In genomic region chr5:65121880-65122436, GRCh38 we compare ENCODE assay signal across 1 cellular context.
TF ChIP-seq lines count a peak whose summit lies in the region.

No MANE protein-coding gene starts in this region.

TF ChIP-seq in K562, 482 proteins besides CTCF, POLR2A, EP300 and RAD21 (continued from another document and continues in another):
- TF ChIP-seq SIX5 (IDR thresholded peaks at IDR 0.05; ENCODE audit: borderline replicate concordance in 1 of 2, insufficient read depth in 1 of 2, low read depth in 1 of 2, low read length in 2 of 2) (no peak), SLC30A9 (CRISPR knock-in tag; IDR thresholded peaks at IDR 0.05) (no peak), TCF7L2 (IDR thresholded peaks at IDR 0.05; ENCODE audit: low read depth, low read length) (no peak), E4F1 (CRISPR knock-in tag; IDR thresholded peaks at IDR 0.05; ENCODE audit: borderline replicate concordance) (no peak), CREB1 (IDR thresholded peaks at IDR 0.05) (no peak), CREB1 (CRISPR knock-in tag; IDR thresholded peaks at IDR 0.05) (peak; percentile 70; the same call in 1 of the 2 replicates), MCM7 (IDR thresholded peaks at IDR 0.05) (no peak), ZC3H8 (IDR thresholded peaks at IDR 0.05) (no peak), ZNF717 (CRISPR knock-in tag; IDR thresholded peaks at IDR 0.05) (no peak), PREB (CRISPR knock-in tag; IDR thresholded peaks at IDR 0.05) (no peak), RHOXF2B (CRISPR knock-in tag; conservative IDR thresholded peaks at IDR 0.05) (no peak), CHCHD3 (CRISPR knock-in tag; IDR thresholded peaks at IDR 0.05) (no peak), ZNF57 (CRISPR knock-in tag; IDR thresholded peaks at IDR 0.05) (no peak), SRSF1 (IDR thresholded peaks at IDR 0.05; ENCODE audit: low read depth, low read length) (no peak), ZNF239 (CRISPR knock-in tag; IDR thresholded peaks at IDR 0.05) (no peak), ZNF592 (IDR thresholded peaks at IDR 0.05) (peak; percentile 89), TRIM28 (IDR thresholded peaks at IDR 0.05) (no peak), SMARCC2 (IDR thresholded peaks at IDR 0.05; ENCODE audit: low read depth) (no peak), ELK1 (CRISPR knock-in tag; IDR thresholded peaks at IDR 0.05) (no peak), TCF3 (CRISPR knock-in tag; IDR thresholded peaks at IDR 0.05) (peak; percentile 61), SMAD3 (CRISPR knock-in tag; conservative IDR thresholded peaks at IDR 0.05) (0 out of 2 replicates have a peak, but pooled peaks have one; percentile 32), IRF1 (CRISPR knock-in tag; IDR thresholded peaks at IDR 0.05; ENCODE audit: borderline replicate concordance) (no peak), ZNF174 (CRISPR knock-in tag; IDR thresholded peaks at IDR 0.05) (no peak), ZNF696 (CRISPR knock-in tag; conservative IDR thresholded peaks at IDR 0.05) (no peak), HNRNPH1 (optimal IDR thresholded peaks at IDR 0.05; ENCODE audit: low read depth, low read length) (no peak), ZNF512 (tag; IDR thresholded peaks at IDR 0.05) (no peak), SIN3B (IDR thresholded peaks at IDR 0.05; ENCODE audit: low read depth) (no peak), SRSF9 (IDR thresholded peaks at IDR 0.05; ENCODE audit: borderline replicate concordance, low read depth, low read length) (no peak), MCM3 (IDR thresholded peaks at IDR 0.05) (no peak), ARID3B (CRISPR knock-in tag; IDR thresholded peaks at IDR 0.05; ENCODE audit: borderline replicate concordance) (no peak), ILF3 (IDR thresholded peaks at IDR 0.05; ENCODE audit: borderline replicate concordance) (no peak), FOXK1 (CRISPR knock-in tag; IDR thresholded peaks at IDR 0.05; ENCODE audit: borderline replicate concordance) (peak; percentile 86), SMAD2 (IDR thresholded peaks at IDR 0.05; ENCODE audit: low read depth, low read length) (no peak), ZNF431 (CRISPR knock-in tag; IDR thresholded peaks at IDR 0.05) (peak; percentile 76; the same call in 1 of the 2 replicates), ZNF165 (CRISPR knock-in tag; IDR thresholded peaks at IDR 0.05; ENCODE audit: borderline replicate concordance) (no peak), POLR3A (IDR thresholded peaks at IDR 0.05; ENCODE audit: borderline replicate concordance, extremely low read depth, insufficient read depth, insufficient read length) (no peak), ZKSCAN1 (IDR thresholded peaks at IDR 0.05; ENCODE audit: low read depth, low read length) (no peak), HSF4 (CRISPR knock-in tag; IDR thresholded peaks at IDR 0.05; ENCODE audit: borderline replicate concordance) (no peak), NR3C1 (CRISPR knock-in tag; IDR thresholded peaks at IDR 0.05) (no peak), ZBTB8A (IDR thresholded peaks at IDR 0.05; ENCODE audit: partially characterized antibody) (no peak), TFAP4 (CRISPR knock-in tag; IDR thresholded peaks at IDR 0.05; ENCODE audit: borderline replicate concordance) (peak; percentile 68; the same call in 1 of the 2 replicates), SAFB2 (IDR thresholded peaks at IDR 0.05; ENCODE audit: borderline replicate concordance, low read depth, low read length, severe bottlenecking) (no peak), ZNF561 (CRISPR knock-in tag; conservative IDR thresholded peaks at IDR 0.05) (no peak), ZNF444 (CRISPR knock-in tag; IDR thresholded peaks at IDR 0.05) (no peak), KAT2B (IDR thresholded peaks at IDR 0.05; ENCODE audit: low read depth, low read length) (no peak), ZNF589 (CRISPR knock-in tag; IDR thresholded peaks at IDR 0.05; ENCODE audit: low read depth) (peak; percentile 94), ZNF253 (CRISPR knock-in tag; conservative IDR thresholded peaks at IDR 0.05) (no peak), ZNF436 (CRISPR knock-in tag; IDR thresholded peaks at IDR 0.05) (no peak), RAD51 (IDR thresholded peaks at IDR 0.05; ENCODE audit: borderline replicate concordance, low read depth) (no peak), XRCC4 (IDR thresholded peaks at IDR 0.05; ENCODE audit: extremely low read depth, insufficient read depth, insufficient read length) (no peak), ATF4 (CRISPR knock-in tag; IDR thresholded peaks at IDR 0.05) (peak; percentile 96), ZNF384 (IDR thresholded peaks at IDR 0.05; ENCODE audit: low read depth, low read length) (no peak), EZH2 (IDR thresholded peaks at IDR 0.05; ENCODE audit: borderline replicate concordance, low read depth, low read length) (no peak), HMGN3 (IDR thresholded peaks at IDR 0.05; ENCODE audit: borderline replicate concordance, extremely low read depth, insufficient read length, low read depth, low read length) (no peak), ZNF740 (CRISPR knock-in tag; IDR thresholded peaks at IDR 0.05) (0 out of 2 replicates have a peak, but pooled peaks have one; percentile 47), ZNF740 (tag; IDR thresholded peaks at IDR 0.05) (no peak)
